ENCODE assay signal across 8 cellular contexts in the genomic region with DNA sequence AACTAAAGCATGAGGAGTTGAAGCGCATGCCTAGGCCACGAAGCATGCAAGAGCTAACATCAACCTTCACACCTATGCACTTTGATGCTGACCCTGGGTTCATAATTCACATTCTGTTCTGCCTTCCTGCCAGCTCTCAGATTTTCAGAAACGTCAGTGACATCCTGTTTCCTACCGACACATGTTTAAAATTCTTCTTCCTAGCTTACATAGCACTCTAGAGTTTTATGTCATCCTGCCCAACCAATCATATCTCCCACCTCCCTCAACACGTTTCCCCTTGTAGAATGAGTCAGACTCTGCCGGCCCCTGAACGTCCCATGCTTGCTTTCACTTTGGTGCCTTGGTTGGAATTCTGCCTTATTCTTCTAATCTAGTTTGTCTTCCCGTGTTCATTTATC.
A peak's percentile ranks its signal among the peaks of the same experiment; 100 is the strongest.
DNase-seq lines count a peak whose midpoint lies in the region; ATAC-seq and TF ChIP-seq lines count a peak whose summit lies in the region.

No MANE protein-coding gene starts in this region.

- no peaks in the 10 kb centered on the region for H3K27me3 Mint-ChIP-seq in activated CD4-positive, alpha-beta T cell treated with anti-CD3 and anti-CD28 coated beads for 36 hours

- no peaks in the 10 kb centered on the region for H3K79me2 ChIP-seq in fibroblast of lung (ENCODE audit: control insufficient read depth, insufficient read depth, low read length)

- H3K4me1 Mint-ChIP-seq in activated CD4-positive, alpha-beta T cell treated with anti-CD3 and anti-CD28 coated beads for 36 hours = no peaks in the 10 kb centered on the region

- POLR2A ChIA-PET in activated CD4-positive, alpha-beta T cell treated with anti-CD3 and anti-CD28 coated beads for 36 hours (lab: Charles Lee) = interaction anchor here (0.6 to 1.3 kb wide), 4 partner anchors 77 to 1161 kb away, joined by 3 to 5 read pairs (median 3); a partner anchor contains a TSS

- ATAC-seq in GM18508 (IDR thresholded peaks at IDR 0.05; ENCODE audit: insufficient read depth, unreplicated experiment) (peak; percentile 52), HG02798 (IDR thresholded peaks at IDR 0.05; ENCODE audit: poor library complexity, unreplicated experiment) (peak; percentile 58)
- ATAC-seq in activated CD4-positive, alpha-beta T cell treated with anti-CD3 and anti-CD28 coated beads for 36 hours = peak; percentile 97

- TF ChIP-seq CTCF in fibroblast of lung (conservative IDR thresholded peaks at IDR 0.05 in 1 of 2, IDR thresholded peaks at IDR 0.05 in 1 of 2; ENCODE audit: low read depth in 1 of 2, low read length in 2 of 2) = no peak

- H3K4me2 ChIP-seq in fibroblast of lung (ENCODE audit: extremely low read depth, insufficient read depth, low read length) = peak overlapping the region; percentile 76

- H4K20me1 ChIP-seq in fibroblast of lung (ENCODE audit: control insufficient read depth, extremely low read depth, insufficient read depth, low read length) = no peaks in the 10 kb centered on the region

- no peak overlapping the region for H3K4me3 Mint-ChIP-seq in activated CD4-positive, alpha-beta T cell treated with anti-CD3 and anti-CD28 coated beads for 36 hours

- intact Hi-C loops in activated CD4-positive, alpha-beta T cell treated with anti-CD3 and anti-CD28 coated beads for 36 hours (cut with DNase I, micrococcal nuclease) = loop anchor here (1.0 to 5.0 kb wide), 3 partner anchors 105 to 357 kb away; a partner anchor contains a TSS

- H3K27ac ChIP-seq in fibroblast of lung (ENCODE audit: insufficient read depth, low read length) = peak overlapping the region; percentile 89

- no peaks in the 10 kb centered on the region for H3K36me3 ChIP-seq in fibroblast of lung (ENCODE audit: control insufficient read depth, insufficient read depth, low read length)

- peak overlapping the region; percentile 54 for H2AFZ ChIP-seq in fibroblast of lung (ENCODE audit: low read length)

- CTCF ChIA-PET in activated CD4-positive, alpha-beta T cell treated with anti-CD3 and anti-CD28 coated beads for 36 hours (lab: Charles Lee) = interaction anchor here (0.8 to 9.2 kb wide), 5 partner anchors 9 to 366 kb away, joined by 3 to 263 read pairs (median 4); a partner anchor contains a TSS

- peak; percentile 66 for DNase-seq in activated CD4-positive, alpha-beta T cell treated with anti-CD3 and anti-CD28 coated beads for 36 hours
- peak; percentile 90 to 96 for DNase-seq in fibroblast of lung (ENCODE audit: low read depth in 2 of 2)
- DNase-seq in stimulated activated CD4-positive, alpha-beta T cell treated with anti-CD3 and anti-CD28 coated beads, Interleukin-15, amount 100 ng/mL, for 24 hours = peak; percentile 56
- no peak for DNase-seq in NCI-H510A (lab: John Stamatoyannopoulos, UW)
- DNase-seq in KG1 (lab: John Stamatoyannopoulos, UW) = no peak
- no peak for DNase-seq in NCI-H146 treated with DMSO at 0.1 percent for 48 hours (lab: John Stamatoyannopoulos, UW; ENCODE audit: unreplicated experiment)

- peak overlapping the region; percentile 18 to 40 (median 24) for H3K4me3 ChIP-seq in fibroblast of lung (replicated peaks in 1 of 4; ENCODE audit: control extremely low read depth in 1 of 4, insufficient read depth in 1 of 4, low read depth in 3 of 4, low read length in 4 of 4)

- peak overlapping the region; percentile 29 for H3K9ac ChIP-seq in fibroblast of lung (ENCODE audit: insufficient read depth, low read length)

- H3K36me3 Mint-ChIP-seq in activated CD4-positive, alpha-beta T cell treated with anti-CD3 and anti-CD28 coated beads for 36 hours (ENCODE audit: low read depth) = no peaks in the 10 kb centered on the region

- H3K27me3 ChIP-seq in fibroblast of lung (ENCODE audit: control insufficient read depth, insufficient read depth, low read length) = no peaks in the 10 kb centered on the region

- peaks cover 8% of the 10 kb centered on the region for H3K4me1 ChIP-seq in fibroblast of lung (ENCODE audit: control insufficient read depth, extremely low read depth, insufficient read depth, low read length)

- no peaks in the 10 kb centered on the region for H3K9me3 ChIP-seq in fibroblast of lung (ENCODE audit: control insufficient read depth, insufficient read depth, low read depth, low read length)

- no peaks in the 10 kb centered on the region for H3K9me3 Mint-ChIP-seq in activated CD4-positive, alpha-beta T cell treated with anti-CD3 and anti-CD28 coated beads for 36 hours (ENCODE audit: low read depth)

- H3K27ac Mint-ChIP-seq in activated CD4-positive, alpha-beta T cell treated with anti-CD3 and anti-CD28 coated beads for 36 hours = no peak overlapping the region

Comparison
In these comparisons a context has a peak if more than half of its experiments do, and no peak if none do; other contexts are left out.
1. DNase-seq: peak in activated CD4-positive, alpha-beta T cell treated with anti-CD3 and anti-CD28 coated beads for 36 hours (single experiment), fibroblast of lung (2 of 2) and stimulated activated CD4-positive, alpha-beta T cell treated with anti-CD3 and anti-CD28 coated beads, Interleukin-15, amount 100 ng/mL, for 24 hours (single experiment); none in NCI-H510A (single experiment), KG1 (single experiment) and NCI-H146 treated with DMSO at 0.1 percent for 48 hours (single experiment).
2. Peak in every context shown above with its lines, with median percentiles within 50 percentile points of each other: ATAC-seq.